In the genomic region with DNA sequence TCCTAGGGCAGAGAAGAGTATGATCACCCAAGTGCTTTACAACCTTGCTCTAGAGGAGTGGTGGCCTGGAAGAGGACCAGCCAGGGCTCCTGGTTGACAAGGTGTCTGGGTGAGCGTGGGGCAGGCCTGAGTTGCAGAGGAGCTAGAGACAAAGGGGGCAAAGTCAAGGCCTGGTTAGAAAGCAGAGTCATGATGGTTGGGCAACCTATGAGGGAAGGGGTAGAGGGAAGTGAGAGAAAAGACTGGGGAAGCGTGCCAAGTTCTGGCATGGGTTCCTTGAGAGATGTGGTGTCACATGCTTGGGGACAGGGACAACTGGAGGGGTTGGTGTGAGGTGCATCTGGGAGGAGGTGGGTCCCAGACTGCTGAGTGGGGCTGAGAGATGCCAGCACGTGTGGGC, we compare ENCODE assay signal across 12 cellular contexts. TPM values are rescaled to one million over a fixed set of nuclear protein-coding genes. Genes with fewer than 3 reads are reported as not detected.
DNase-seq lines count a peak whose midpoint lies in the region; ATAC-seq and TF ChIP-seq lines count a peak whose summit lies in the region.
"Had no signal": no experiment of that assay in that cellular context is flagged by ENCODE, and none has a peak within 500 bp of the region (broad histone marks: within the 10 kb centered on the region; RNA-seq: fewer than 3 reads in every experiment).

No MANE protein-coding gene starts in this region.

- TF ChIP-seq CTCF in WTC11 (IDR thresholded peaks at IDR 0.05), result no peak

- ATAC-seq in WTC11 (no peak), left lobe of liver (peak; percentile 19), HG02678 (IDR thresholded peaks at IDR 0.05; ENCODE audit: unreplicated experiment) (no peak)
- peak; percentile 67 for ATAC-seq in stimulated activated memory B cell treated with anti-CD40 and anti-IgM and Interleukin-4, amounts not matched to agents 10 μg/mL and 1 μg/mL and 100 μg/mL, for 72 hours

- CTCF ChIA-PET in WTC11 (lab: Charles Lee), result interaction anchor here (1.0 to 2.1 kb wide), 3 partner anchors 15 to 43 kb away, joined by 3 to 10 read pairs (median 9); no protein-coding TSS in a partner anchor

- POLR2A ChIA-PET in WTC11 (lab: Charles Lee), result no interaction called here

- H3K9me3 Mint-ChIP-seq in WTC11, result no peaks in the 10 kb centered on the region
- H3K9me3 Mint-ChIP-seq in stimulated activated memory B cell treated with anti-CD40 and anti-IgM and Interleukin-4, amounts not matched to agents 10 μg/mL and 1 μg/mL and 100 μg/mL, for 72 hours, result no peaks in the 10 kb centered on the region
- H3K9me3 Mint-ChIP-seq: activated naive CD4-positive, alpha-beta T cell treated with anti-CD3 and anti-CD28 coated beads, Interleukin-2, amount 50 U/mL, for 24 hours; stimulated activated naive CD8-positive, alpha-beta T cell treated with anti-CD3 and anti-CD28 coated beads, Interleukin-15, Interleukin-2, amounts not matched to agents 100 ng/mL and 50 ng/mL, for 24 hours had no signal

- no peaks in the 10 kb centered on the region for H3K36me3 Mint-ChIP-seq in WTC11
- no peaks in the 10 kb centered on the region for H3K36me3 Mint-ChIP-seq in stimulated activated memory B cell treated with anti-CD40 and anti-IgM and Interleukin-4, amounts not matched to agents 10 μg/mL and 1 μg/mL and 100 μg/mL, for 72 hours

- no peak overlapping the region for H3K4me3 Mint-ChIP-seq in WTC11
- no peak overlapping the region for H3K4me3 Mint-ChIP-seq in stimulated activated memory B cell treated with anti-CD40 and anti-IgM and Interleukin-4, amounts not matched to agents 10 μg/mL and 1 μg/mL and 100 μg/mL, for 72 hours
- H3K4me3 Mint-ChIP-seq: activated naive CD4-positive, alpha-beta T cell treated with anti-CD3 and anti-CD28 coated beads, Interleukin-2, amount 50 U/mL, for 24 hours; stimulated activated naive CD8-positive, alpha-beta T cell treated with anti-CD3 and anti-CD28 coated beads, Interleukin-15, Interleukin-2, amounts not matched to agents 100 ng/mL and 50 ng/mL, for 24 hours had no signal

- no peaks in the 10 kb centered on the region for H3K27me3 Mint-ChIP-seq in WTC11 (ENCODE audit: low read depth)
- no peaks in the 10 kb centered on the region for H3K27me3 Mint-ChIP-seq in stimulated activated memory B cell treated with anti-CD40 and anti-IgM and Interleukin-4, amounts not matched to agents 10 μg/mL and 1 μg/mL and 100 μg/mL, for 72 hours
- H3K27me3 Mint-ChIP-seq: activated naive CD4-positive, alpha-beta T cell treated with anti-CD3 and anti-CD28 coated beads, Interleukin-2, amount 50 U/mL, for 24 hours; stimulated activated naive CD8-positive, alpha-beta T cell treated with anti-CD3 and anti-CD28 coated beads, Interleukin-15, Interleukin-2, amounts not matched to agents 100 ng/mL and 50 ng/mL, for 24 hours had no signal

- DNase-seq in KG1 (lab: John Stamatoyannopoulos, UW), result peak; percentile 43
- no peak for DNase-seq in WTC11 (ENCODE audit: low spot score)
- DNase-seq in left lobe of liver (ENCODE audit: low spot score), result no peak
- DNase-seq in ureter (ENCODE audit: low spot score), result no peak
- no peak for DNase-seq in activated CD4-positive, CD25-positive, alpha-beta regulatory T cell treated with anti-CD3 and anti-CD28 coated beads, Interleukin-2, amount 50 U/mL, for 72 hours
- no peak for DNase-seq in activated CD4-positive, alpha-beta T cell treated with anti-CD3 and anti-CD28 coated beads for 1 hour
- DNase-seq: islet precursor cell, NCI-H524 had no signal

- H3K27ac Mint-ChIP-seq in WTC11, result peak overlapping the region; percentile 92
- H3K27ac Mint-ChIP-seq in stimulated activated memory B cell treated with anti-CD40 and anti-IgM and Interleukin-4, amounts not matched to agents 10 μg/mL and 1 μg/mL and 100 μg/mL, for 72 hours, result peak overlapping the region; percentile 65
- H3K27ac Mint-ChIP-seq: stimulated activated naive CD8-positive, alpha-beta T cell treated with anti-CD3 and anti-CD28 coated beads, Interleukin-15, Interleukin-2, amounts not matched to agents 100 ng/mL and 50 ng/mL, for 24 hours had no signal

- H3K4me1 Mint-ChIP-seq in WTC11, result peaks cover 52% of the 10 kb centered on the region
- H3K4me1 Mint-ChIP-seq in stimulated activated memory B cell treated with anti-CD40 and anti-IgM and Interleukin-4, amounts not matched to agents 10 μg/mL and 1 μg/mL and 100 μg/mL, for 72 hours, result peaks cover 13% of the 10 kb centered on the region

TF ChIP-seq in WTC11, 78 proteins besides CTCF, POLR2A, EP300 and RAD21:
- TF ChIP-seq CREB1 (CRISPR knock-in tag; IDR thresholded peaks at IDR 0.05), result no peak
- TF ChIP-seq EMX1 (CRISPR knock-in tag; IDR thresholded peaks at IDR 0.05), result no peak
- no peak for TF ChIP-seq SP1 (CRISPR knock-in tag; conservative IDR thresholded peaks at IDR 0.05)
- no peak for TF ChIP-seq ZBTB21 (CRISPR knock-in tag; IDR thresholded peaks at IDR 0.05; ENCODE audit: borderline replicate concordance)
- TF ChIP-seq NFE2L1 (CRISPR knock-in tag; IDR thresholded peaks at IDR 0.05), result no peak
- no peak for TF ChIP-seq FOXP1 (CRISPR knock-in tag; IDR thresholded peaks at IDR 0.05; ENCODE audit: borderline replicate concordance)
- no peak for TF ChIP-seq ZNF138 (CRISPR knock-in tag; conservative IDR thresholded peaks at IDR 0.05)
- TF ChIP-seq, protein P1, sequence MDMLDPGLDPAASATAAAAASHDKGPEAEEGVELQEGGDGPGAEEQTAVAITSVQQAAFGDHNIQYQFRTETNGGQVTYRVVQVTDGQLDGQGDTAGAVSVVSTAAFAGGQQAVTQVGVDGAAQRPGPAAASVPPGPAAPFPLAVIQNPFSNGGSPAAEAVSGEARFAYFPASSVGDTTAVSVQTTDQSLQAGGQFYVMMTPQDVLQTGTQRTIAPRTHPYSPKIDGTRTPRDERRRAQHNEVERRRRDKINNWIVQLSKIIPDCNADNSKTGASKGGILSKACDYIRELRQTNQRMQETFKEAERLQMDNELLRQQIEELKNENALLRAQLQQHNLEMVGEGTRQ (CRISPR knock-in tag; IDR thresholded peaks at IDR 0.05), result no peak
- no peak for TF ChIP-seq GABPB1 (CRISPR knock-in tag; IDR thresholded peaks at IDR 0.05)
- TF ChIP-seq, protein P2, sequence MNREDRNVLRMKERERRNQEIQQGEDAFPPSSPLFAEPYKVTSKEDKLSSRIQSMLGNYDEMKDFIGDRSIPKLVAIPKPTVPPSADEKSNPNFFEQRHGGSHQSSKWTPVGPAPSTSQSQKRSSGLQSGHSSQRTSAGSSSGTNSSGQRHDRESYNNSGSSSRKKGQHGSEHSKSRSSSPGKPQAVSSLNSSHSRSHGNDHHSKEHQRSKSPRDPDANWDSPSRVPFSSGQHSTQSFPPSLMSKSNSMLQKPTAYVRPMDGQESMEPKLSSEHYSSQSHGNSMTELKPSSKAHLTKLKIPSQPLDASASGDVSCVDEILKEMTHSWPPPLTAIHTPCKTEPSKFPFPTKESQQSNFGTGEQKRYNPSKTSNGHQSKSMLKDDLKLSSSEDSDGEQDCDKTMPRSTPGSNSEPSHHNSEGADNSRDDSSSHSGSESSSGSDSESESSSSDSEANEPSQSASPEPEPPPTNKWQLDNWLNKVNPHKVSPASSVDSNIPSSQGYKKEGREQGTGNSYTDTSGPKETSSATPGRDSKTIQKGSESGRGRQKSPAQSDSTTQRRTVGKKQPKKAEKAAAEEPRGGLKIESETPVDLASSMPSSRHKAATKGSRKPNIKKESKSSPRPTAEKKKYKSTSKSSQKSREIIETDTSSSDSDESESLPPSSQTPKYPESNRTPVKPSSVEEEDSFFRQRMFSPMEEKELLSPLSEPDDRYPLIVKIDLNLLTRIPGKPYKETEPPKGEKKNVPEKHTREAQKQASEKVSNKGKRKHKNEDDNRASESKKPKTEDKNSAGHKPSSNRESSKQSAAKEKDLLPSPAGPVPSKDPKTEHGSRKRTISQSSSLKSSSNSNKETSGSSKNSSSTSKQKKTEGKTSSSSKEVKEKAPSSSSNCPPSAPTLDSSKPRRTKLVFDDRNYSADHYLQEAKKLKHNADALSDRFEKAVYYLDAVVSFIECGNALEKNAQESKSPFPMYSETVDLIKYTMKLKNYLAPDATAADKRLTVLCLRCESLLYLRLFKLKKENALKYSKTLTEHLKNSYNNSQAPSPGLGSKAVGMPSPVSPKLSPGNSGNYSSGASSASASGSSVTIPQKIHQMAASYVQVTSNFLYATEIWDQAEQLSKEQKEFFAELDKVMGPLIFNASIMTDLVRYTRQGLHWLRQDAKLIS (CRISPR knock-in tag; IDR thresholded peaks at IDR 0.05; ENCODE audit: borderline replicate concordance), result no peak

RNA-seq across cellular contexts. Expression of gene ZFP36L2, which starts 13.5 kb away (rescaled TPM):
- 50.4 to 63.4 TPM (median 61.6 TPM) in 3 replicates for total RNA-seq in WTC11 (2021)
- 60.6 TPM for total RNA-seq in left lobe of liver
- total RNA-seq in ureter, result 149 TPM

Comparison
In these comparisons a context has a peak if more than half of its experiments do, and no peak if none do; other contexts are left out.
1. ATAC-seq: peak in left lobe of liver (single experiment) and stimulated activated memory B cell treated with anti-CD40 and anti-IgM and Interleukin-4, amounts not matched to agents 10 μg/mL and 1 μg/mL and 100 μg/mL, for 72 hours (single experiment); none in WTC11 (single experiment) and HG02678 (single experiment).